22 cellular contexts compared by ENCODE assay signal in the genomic region with DNA sequence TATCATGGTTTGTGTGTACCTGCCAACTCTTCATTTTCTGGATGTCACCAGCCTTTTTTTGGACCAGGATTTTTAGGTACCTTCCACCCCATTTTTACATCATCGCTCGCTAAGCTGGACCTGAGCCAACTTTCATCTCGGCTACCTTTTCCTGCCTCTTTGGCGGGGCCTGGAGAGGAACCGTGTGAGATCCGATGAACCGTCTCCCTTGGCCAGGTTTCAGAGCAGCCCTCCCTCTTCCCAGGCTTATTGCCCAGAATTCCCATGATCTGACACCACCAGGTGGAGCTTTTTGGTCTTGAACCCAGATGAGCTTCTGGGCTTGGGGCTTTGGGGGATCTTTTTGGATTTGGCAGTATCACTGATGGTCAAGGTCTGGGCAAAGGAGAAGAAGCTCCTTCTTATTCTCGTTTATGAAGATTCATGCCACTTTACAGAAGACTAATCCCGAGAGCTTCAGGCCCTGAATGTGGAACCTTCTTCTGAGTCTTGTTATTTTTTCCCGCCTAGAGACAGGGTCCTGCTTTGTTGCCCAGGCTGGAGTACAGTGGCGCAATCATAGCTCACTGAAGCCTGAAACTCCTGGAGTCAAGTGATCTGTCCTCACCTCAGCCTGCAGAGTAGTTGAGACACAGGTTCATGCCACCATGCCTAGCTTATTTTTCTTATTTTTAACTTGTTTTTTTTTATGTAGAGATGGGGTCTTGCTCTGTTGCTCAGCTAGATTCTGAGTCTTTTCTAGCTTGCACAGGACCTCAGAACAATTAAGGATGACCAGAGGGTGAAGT. TPM values are rescaled to one million over a fixed set of nuclear protein-coding genes. Genes with fewer than 3 reads are reported as not detected.
A peak's percentile ranks its signal among the peaks of the same experiment; 100 is the strongest.
DNase-seq lines count a peak whose midpoint lies in the region; TF ChIP-seq lines count a peak whose summit lies in the region.
"Had no signal": no experiment of that assay in that cellular context is flagged by ENCODE, and none has a peak within 500 bp of the region (broad histone marks: within the 10 kb centered on the region; RNA-seq: fewer than 3 reads in every experiment).

No MANE protein-coding gene starts in this region.

- CTCF ChIA-PET in MCF 10A (lab: Yijun Ruan, JAX) (interaction anchor here (0.5 to 0.7 kb wide), 4 partner anchors 9 to 1700 kb away, joined by 3 to 4 read pairs (median 3); no protein-coding TSS in a partner anchor), mammary epithelial cell (lab: Charles Lee; ENCODE audit: low non-redundant PET) (interaction anchor here (1.2 kb wide), 1 partner anchor 159 kb away, joined by 3 read pairs; no protein-coding TSS in a partner anchor)

- DNase-seq in MCF 10A (ENCODE audit: unreplicated experiment) (peak; percentile 32), mammary epithelial cell (no peak), endodermal cell (peak; percentile 79), renal cortical epithelial cell (ENCODE audit: low read depth) (peak; percentile 67), T1000 (lab: John Stamatoyannopoulos, UW) (no peak), RKO (ENCODE audit: low spot score) (no peak)
- no peak for DNase-seq in NK-92 treated with Interleukin-12 subunit alpha and Interleukin-12 subunit beta, amount 100 ng/mL, for 24 hours (lab: John Stamatoyannopoulos, UW)
- DNase-seq: activated CD8-positive, alpha-beta T cell treated with anti-CD3 and anti-CD28 coated beads, Interleukin-2, amount 10 ng/mL, durations not matched to agents 7 days and 5 days; activated T-cell treated with anti-CD3 and anti-CD28 coated beads, Interleukin-2, amount 50 U/mL, for 1 hour; amygdala; caudate nucleus; CD4-positive, alpha-beta T cell; DMS79 treated with DMSO at 0.1 percent for 48 hours; HCEC 1CT; left colon; NCI-H2081; RPMI8226; stimulated activated CD4-positive, alpha-beta T cell treated with anti-CD3 and anti-CD28 coated beads, Interleukin-1b, Interleukin-23, amount 100 ng/mL, for 48 hours; stimulated activated naive B cell treated with anti-CD40 and anti-IgM and Interleukin-4, amounts not matched to agents 10 μg/mL and 1 μg/mL and 100 μg/mL, for 72 hours had no signal

- H3K4me1 Mint-ChIP-seq in MCF 10A (ENCODE audit: insufficient read depth, unreplicated experiment) (peaks cover 17% of the 10 kb centered on the region), endodermal cell (peaks cover 24% of the 10 kb centered on the region)
- H3K4me1 Mint-ChIP-seq: IgD-negative memory B cell; stimulated activated naive B cell treated with anti-CD40 and anti-IgM and Interleukin-4, amounts not matched to agents 10 μg/mL and 1 μg/mL and 100 μg/mL, for 72 hours had no signal

- no peak overlapping the region for H3K27ac Mint-ChIP-seq in MCF 10A (ENCODE audit: low read depth, unreplicated experiment)
- no peak overlapping the region for H3K27ac Mint-ChIP-seq in endodermal cell
- H3K27ac Mint-ChIP-seq: activated CD8-positive, alpha-beta T cell treated with anti-CD3 and anti-CD28 coated beads, Interleukin-2, amount 10 ng/mL, durations not matched to agents 7 days and 5 days; CD4-positive, alpha-beta T cell; stimulated activated naive B cell treated with anti-CD40 and anti-IgM and Interleukin-4, amounts not matched to agents 10 μg/mL and 1 μg/mL and 100 μg/mL, for 72 hours had no signal

- no peak for TF ChIP-seq EP300 in Ishikawa (IDR thresholded peaks at IDR 0.05; ENCODE audit: borderline replicate concordance)

- H3K4me3 ChIP-seq in mammary epithelial cell (replicated peaks in 1 of 3; ENCODE audit: insufficient read depth in 1 of 3, low read depth in 2 of 3, low read length in 3 of 3) (no peak overlapping the region), endodermal cell (ENCODE audit: low read length) (no peak overlapping the region)

- in situ Hi-C loops in mammary epithelial cell (cut with MboI; ENCODE audit: low sequenced_read_pairs in 2 of 2), result no loop called here

- intact Hi-C loops in MCF 10A (cut with micrococcal nuclease), result loop anchor here (5.0 to 10.0 kb wide), 2 partner anchors 65 to 343 kb away; no protein-coding TSS in a partner anchor
- intact Hi-C loops in mammary epithelial cell (cut with micrococcal nuclease), result loop anchor here (10.0 kb wide), 1 partner anchor 345 kb away; no protein-coding TSS in a partner anchor

- no peak overlapping the region for H3K4me3 Mint-ChIP-seq in MCF 10A (ENCODE audit: unreplicated experiment)
- no peak overlapping the region for H3K4me3 Mint-ChIP-seq in endodermal cell
- H3K4me3 Mint-ChIP-seq: activated CD8-positive, alpha-beta T cell treated with anti-CD3 and anti-CD28 coated beads, Interleukin-2, amount 10 ng/mL, durations not matched to agents 7 days and 5 days; CD4-positive, alpha-beta T cell; IgD-negative memory B cell; nephron; stimulated activated naive B cell treated with anti-CD40 and anti-IgM and Interleukin-4, amounts not matched to agents 10 μg/mL and 1 μg/mL and 100 μg/mL, for 72 hours had no signal

- H3K27ac ChIP-seq in mammary epithelial cell (ENCODE audit: insufficient read depth, low read depth, low read length) (no peak overlapping the region), endodermal cell (ENCODE audit: low read depth, low read length) (no peak overlapping the region)

- H3K27me3 Mint-ChIP-seq in MCF 10A (ENCODE audit: insufficient read depth, unreplicated experiment) (no peaks in the 10 kb centered on the region), endodermal cell (ENCODE audit: insufficient read depth) (peaks cover 84% of the 10 kb centered on the region)
- H3K27me3 Mint-ChIP-seq: IgD-negative memory B cell; stimulated activated naive B cell treated with anti-CD40 and anti-IgM and Interleukin-4, amounts not matched to agents 10 μg/mL and 1 μg/mL and 100 μg/mL, for 72 hours had no signal

- H3K27me3 ChIP-seq in mammary epithelial cell (ENCODE audit: insufficient read depth, low read length) (no peaks in the 10 kb centered on the region), endodermal cell (ENCODE audit: control insufficient read depth, insufficient read depth, low read length, poor library complexity, severe bottlenecking) (peaks cover 17% of the 10 kb centered on the region)

- no peaks in the 10 kb centered on the region for H4K20me1 ChIP-seq in mammary epithelial cell (ENCODE audit: insufficient read depth, low read length)

- H3K36me3 ChIP-seq in mammary epithelial cell (ENCODE audit: insufficient read depth, low read length), result no peaks in the 10 kb centered on the region
- no peaks in the 10 kb centered on the region for H3K36me3 ChIP-seq in endodermal cell (ENCODE audit: control insufficient read depth, insufficient read depth, low read length)

- H3K4me1 ChIP-seq in mammary epithelial cell (ENCODE audit: insufficient read depth, low read length) (peaks cover 22% of the 10 kb centered on the region), endodermal cell (ENCODE audit: control insufficient read depth, insufficient read depth, low read length) (no peaks in the 10 kb centered on the region)

- no peaks in the 10 kb centered on the region for H3K79me2 ChIP-seq in mammary epithelial cell (ENCODE audit: insufficient read depth, low read length)

- H3K4me2 ChIP-seq in mammary epithelial cell (ENCODE audit: insufficient read depth, low read depth, low read length), result no peak overlapping the region

- H3K36me3 Mint-ChIP-seq in MCF 10A (ENCODE audit: insufficient read depth, unreplicated experiment) (no peaks in the 10 kb centered on the region), endodermal cell (ENCODE audit: low read depth) (no peaks in the 10 kb centered on the region)
- H3K36me3 Mint-ChIP-seq: IgD-negative memory B cell; stimulated activated naive B cell treated with anti-CD40 and anti-IgM and Interleukin-4, amounts not matched to agents 10 μg/mL and 1 μg/mL and 100 μg/mL, for 72 hours had no signal

- H3K9me3 ChIP-seq in mammary epithelial cell (replicated peaks; ENCODE audit: insufficient read depth, low read length), result no peaks in the 10 kb centered on the region
- H3K9me3 ChIP-seq in endodermal cell (ENCODE audit: control insufficient read depth, low read length), result no peaks in the 10 kb centered on the region

- dilution Hi-C loops in mammary epithelial cell (cut with HindIII; ENCODE audit: low sequenced_read_pairs), result no loop called here

- no TSS peak for BruUV-seq in MCF 10A (replicated peaks; lab: Mats Ljungman, UMichigan)
- no TSS peak for BruUV-seq in mammary epithelial cell (replicated peaks; lab: Mats Ljungman, UMichigan)

- 92% methylated on average over 10 of the region's 11 CpGs for WGBS in mammary epithelial cell (ENCODE audit: low coverage, missing lambda C conversion rate)
- WGBS in endodermal cell (ENCODE audit: insufficient coverage in 1 of 2, insufficient read length in 1 of 2), 2 experiments, result 86 to 89% methylated on average over 9 to 11 of the region's 11 CpGs

- TF ChIP-seq CTCF in MCF 10A (IDR thresholded peaks at IDR 0.05; ENCODE audit: unreplicated experiment) (no peak), mammary epithelial cell (conservative IDR thresholded peaks at IDR 0.05 in 1 of 2, IDR thresholded peaks at IDR 0.05 in 1 of 2; ENCODE audit: extremely low read depth in 1 of 2, insufficient read depth in 1 of 2, low read depth in 1 of 2, low read length in 2 of 2) (peak in 1 of 2 donors; percentile 20), endodermal cell (conservative IDR thresholded peaks at IDR 0.05) (peak; percentile 70)

- no peak overlapping the region for H2AFZ ChIP-seq in mammary epithelial cell (ENCODE audit: low read depth, low read length)

- 0 out of 2 replicates have a peak, but pooled peaks have one; percentile 4 for TF ChIP-seq RAD21 in Ishikawa (IDR thresholded peaks at IDR 0.05; ENCODE audit: low read depth)

- no peak overlapping the region for H3K9ac ChIP-seq in mammary epithelial cell (ENCODE audit: insufficient read depth, low read length)
- no peak overlapping the region for H3K9ac ChIP-seq in endodermal cell (ENCODE audit: extremely low read depth, low read length, poor library complexity, severe bottlenecking)

- H3K9me3 Mint-ChIP-seq in MCF 10A (ENCODE audit: unreplicated experiment) (no peaks in the 10 kb centered on the region), endodermal cell (no peaks in the 10 kb centered on the region)
- H3K9me3 Mint-ChIP-seq: CD4-positive, alpha-beta T cell; nephron had no signal

- POLR2A ChIA-PET in MCF 10A (lab: Yijun Ruan, JAX), result interaction anchor here (1.4 kb wide), 1 partner anchor 51 kb away, joined by 3 read pairs; a partner anchor contains a TSS

TF ChIP-seq in Ishikawa, 13 proteins besides CTCF, POLR2A, EP300 and RAD21 (continues in another document):
- TF ChIP-seq, protein P1, sequence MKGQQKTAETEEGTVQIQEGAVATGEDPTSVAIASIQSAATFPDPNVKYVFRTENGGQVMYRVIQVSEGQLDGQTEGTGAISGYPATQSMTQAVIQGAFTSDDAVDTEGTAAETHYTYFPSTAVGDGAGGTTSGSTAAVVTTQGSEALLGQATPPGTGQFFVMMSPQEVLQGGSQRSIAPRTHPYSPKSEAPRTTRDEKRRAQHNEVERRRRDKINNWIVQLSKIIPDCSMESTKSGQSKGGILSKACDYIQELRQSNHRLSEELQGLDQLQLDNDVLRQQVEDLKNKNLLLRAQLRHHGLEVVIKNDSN (IDR thresholded peaks at IDR 0.05), result no peak
- no peak for TF ChIP-seq FOXM1 (IDR thresholded peaks at IDR 0.05; ENCODE audit: borderline replicate concordance, low read depth)

RNA-seq across cellular contexts. Expression of a gene that starts 50.4 kb away (rescaled TPM):
- total RNA-seq in MCF 10A (2022), result 6.7 and 14.0 TPM in 2 replicates
- 1 to 10 TPM; 1.0 to 3.6 TPM for total RNA-seq in mammary epithelial cell
- polyA plus RNA-seq in mammary epithelial cell, result 0.62 TPM
- polyA minus RNA-seq in mammary epithelial cell, result not detected
- total RNA-seq in endodermal cell, result 100 to 1,000 TPM; 106 to 158 TPM
- 30.0 TPM for polyA plus RNA-seq in endodermal cell (2013, experiment 1 of 2)
- 39.3 TPM for polyA plus RNA-seq in endodermal cell (2013, experiment 2 of 2)
- total RNA-seq in renal cortical epithelial cell, result 0.35 and 0.45 TPM in 2 replicates
- total RNA-seq: activated CD8-positive, alpha-beta T cell treated with anti-CD3 and anti-CD28 coated beads, Interleukin-2, amount 10 ng/mL, durations not matched to agents 7 days and 5 days had no signal
- polyA plus RNA-seq: IgD-negative memory B cell had no signal

Comparison
In these comparisons a context has a peak if more than half of its experiments do, and no peak if none do; other contexts are left out.
1. DNase-seq: peak in MCF 10A (single experiment), endodermal cell (single experiment) and renal cortical epithelial cell (single experiment); none in mammary epithelial cell (single experiment), T1000 (single experiment), NK-92 treated with Interleukin-12 subunit alpha and Interleukin-12 subunit beta, amount 100 ng/mL, for 24 hours (single experiment) and RKO (single experiment).